In genomic region chr9:133691191-133691590, GRCh38 we compare ENCODE assay signal across 21 cellular contexts. TPM values are rescaled to one million over a fixed set of nuclear protein-coding genes. Genes with fewer than 3 reads are reported as not detected.
DNase-seq lines count a peak whose midpoint lies in the region; ATAC-seq and TF ChIP-seq lines count a peak whose summit lies in the region.
"Had no signal": no experiment of that assay in that cellular context is flagged by ENCODE, and none has a peak within 500 bp of the region (broad histone marks: within the 10 kb centered on the region; RNA-seq: fewer than 3 reads in every experiment).

No MANE protein-coding gene starts in this region.

- 80 to 88% methylated on average over 4 of the region's 4 CpGs for WGBS in aorta, 2 donors

- intact Hi-C loops in left cardiac atrium (cut with DNase I), result no loop called here
- intact Hi-C loops in aorta (cut with DNase I), result no loop called here

- POLR2A ChIA-PET in activated CD8-positive, alpha-beta T cell treated with anti-CD3 and anti-CD28 coated beads, Interleukin-2, amount 10 ng/mL, durations not matched to agents 7 days and 5 days (lab: Charles Lee), result interaction anchor here (1.3 to 2.9 kb wide), 3 partner anchors 8 to 11 kb away, joined by 3 to 13 read pairs (median 3); no protein-coding TSS in a partner anchor

- no peak overlapping the region for H3K27ac ChIP-seq in right atrium auricular region
- H3K27ac ChIP-seq in cingulate gyrus (ENCODE audit: low read depth, low read length), result peak overlapping the region; percentile 14
- H3K27ac ChIP-seq in aorta (ENCODE audit: low read depth in 1 of 2, low read length in 2 of 2), result no peak overlapping the region
- H3K27ac ChIP-seq: body of pancreas, epithelial cell of prostate, HL-60, WERI-Rb-1 had no signal

- H3K4me3 ChIP-seq in right atrium auricular region, result no peak overlapping the region
- no peak overlapping the region for H3K4me3 ChIP-seq in aorta (ENCODE audit: low read length in 2 of 2)
- no peak overlapping the region for H3K4me3 ChIP-seq in HAP-1
- H3K4me3 ChIP-seq: body of pancreas, upper lobe of left lung had no signal

- H3K9me3 ChIP-seq in right atrium auricular region, result no peaks in the 10 kb centered on the region
- H3K9me3 ChIP-seq in aorta (ENCODE audit: control insufficient read depth, low read length), result no peaks in the 10 kb centered on the region
- H3K9me3 ChIP-seq in HAP-1, result no peaks in the 10 kb centered on the region
- H3K9me3 ChIP-seq: body of pancreas, upper lobe of left lung had no signal

- CTCF ChIA-PET in activated CD8-positive, alpha-beta T cell treated with anti-CD3 and anti-CD28 coated beads, Interleukin-2, amount 10 ng/mL, durations not matched to agents 7 days and 5 days (lab: Charles Lee), result interaction anchor here (1.1 kb wide), 1 partner anchor 10 kb away, joined by 3 read pairs; no protein-coding TSS in a partner anchor

- no peaks in the 10 kb centered on the region for H3K36me3 Mint-ChIP-seq in nephron (ENCODE audit: low read depth)
- no peaks in the 10 kb centered on the region for H3K36me3 Mint-ChIP-seq in activated CD8-positive, alpha-beta T cell treated with anti-CD3 and anti-CD28 coated beads, Interleukin-2, amount 10 ng/mL, durations not matched to agents 7 days and 5 days (ENCODE audit: low read depth)

- no peaks in the 10 kb centered on the region for H3K27me3 ChIP-seq in right atrium auricular region
- H3K27me3 ChIP-seq in aorta (ENCODE audit: control insufficient read depth in 1 of 2, insufficient read depth in 2 of 2, low read length in 1 of 2), result no peaks in the 10 kb centered on the region
- peaks cover 7% of the 10 kb centered on the region for H3K27me3 ChIP-seq in HAP-1 (ENCODE audit: low read depth)
- H3K27me3 ChIP-seq: body of pancreas, upper lobe of left lung had no signal

- DNase-seq in left cardiac atrium, result peak; percentile 6
- DNase-seq in right atrium auricular region (ENCODE audit: low spot score), result no peak
- DNase-seq in aorta, result peak; percentile 14 to 47
- DNase-seq in activated CD8-positive, alpha-beta T cell treated with anti-CD3 and anti-CD28 coated beads, Interleukin-2, amount 10 ng/mL, durations not matched to agents 7 days and 5 days, result no peak
- DNase-seq in HAP-1 (ENCODE audit: low spot score in 2 of 2), result no peak
- DNase-seq: activated CD4-positive, alpha-beta T cell treated with anti-CD3 and anti-CD28 coated beads, Interleukin-2, amount 10 ng/mL, durations not matched to agents 24 days and 14 days; body of pancreas; C1 segment of cervical spinal cord; Karpas-422; mammary epithelial cell; NCI-H1436 treated with DMSO at 0.1 percent for 48 hours; NCI-H510A; WERI-Rb-1 had no signal

- no peaks in the 10 kb centered on the region for H3K9me3 Mint-ChIP-seq in nephron
- H3K9me3 Mint-ChIP-seq in activated CD8-positive, alpha-beta T cell treated with anti-CD3 and anti-CD28 coated beads, Interleukin-2, amount 10 ng/mL, durations not matched to agents 7 days and 5 days (ENCODE audit: insufficient read depth), result no peaks in the 10 kb centered on the region
- H3K9me3 Mint-ChIP-seq: activated CD4-positive, alpha-beta T cell treated with anti-CD3 and anti-CD28 coated beads, Interleukin-2, amount 10 ng/mL, durations not matched to agents 24 days and 14 days had no signal

- H3K4me1 Mint-ChIP-seq in nephron, result peaks cover 11% of the 10 kb centered on the region
- peaks cover 18% of the 10 kb centered on the region for H3K4me1 Mint-ChIP-seq in activated CD8-positive, alpha-beta T cell treated with anti-CD3 and anti-CD28 coated beads, Interleukin-2, amount 10 ng/mL, durations not matched to agents 7 days and 5 days (ENCODE audit: low read depth)
- H3K4me1 Mint-ChIP-seq: activated CD4-positive, alpha-beta T cell treated with anti-CD3 and anti-CD28 coated beads, Interleukin-2, amount 10 ng/mL, durations not matched to agents 24 days and 14 days had no signal

- no peaks in the 10 kb centered on the region for H3K36me3 ChIP-seq in right atrium auricular region
- no peaks in the 10 kb centered on the region for H3K36me3 ChIP-seq in aorta (ENCODE audit: control insufficient read depth in 1 of 2, insufficient read depth in 2 of 2, low read length in 1 of 2)
- H3K36me3 ChIP-seq in HAP-1 (replicated peaks), result no peaks in the 10 kb centered on the region
- H3K36me3 ChIP-seq: upper lobe of left lung had no signal

- TF ChIP-seq CTCF in right atrium auricular region (IDR thresholded peaks at IDR 0.05) (no peak), nephron (IDR thresholded peaks at IDR 0.05; ENCODE audit: unreplicated experiment in 3 of 3) (no peak)

- no peaks in the 10 kb centered on the region for H3K4me1 ChIP-seq in right atrium auricular region
- H3K4me1 ChIP-seq in aorta (ENCODE audit: control insufficient read depth in 1 of 2, insufficient read depth in 2 of 2, low read length in 2 of 2), result no peaks in the 10 kb centered on the region
- no peaks in the 10 kb centered on the region for H3K4me1 ChIP-seq in HAP-1
- H3K4me1 ChIP-seq: body of pancreas had no signal

- H3K27me3 Mint-ChIP-seq in nephron (ENCODE audit: low read depth), result peaks cover 22% of the 10 kb centered on the region
- H3K27me3 Mint-ChIP-seq in activated CD8-positive, alpha-beta T cell treated with anti-CD3 and anti-CD28 coated beads, Interleukin-2, amount 10 ng/mL, durations not matched to agents 7 days and 5 days (ENCODE audit: low read depth), result no peaks in the 10 kb centered on the region

- no peak overlapping the region for H3K4me3 Mint-ChIP-seq in nephron
- H3K4me3 Mint-ChIP-seq in activated CD8-positive, alpha-beta T cell treated with anti-CD3 and anti-CD28 coated beads, Interleukin-2, amount 10 ng/mL, durations not matched to agents 7 days and 5 days, result no peak overlapping the region
- H3K4me3 Mint-ChIP-seq: activated CD4-positive, alpha-beta T cell treated with anti-CD3 and anti-CD28 coated beads, Interleukin-2, amount 10 ng/mL, durations not matched to agents 24 days and 14 days had no signal

- in situ Hi-C loops in HAP-1 (cut with MboI; ENCODE audit: low sequenced_read_pairs), result no loop called here

- ATAC-seq in left cardiac atrium (no peak), aorta (ENCODE audit: low FRiP score) (no peak), GM18858 (IDR thresholded peaks at IDR 0.05; ENCODE audit: unreplicated experiment) (no peak)
- no peak for ATAC-seq in activated CD8-positive, alpha-beta T cell treated with anti-CD3 and anti-CD28 coated beads, Interleukin-2, amount 10 ng/mL, durations not matched to agents 7 days and 5 days
- ATAC-seq: body of pancreas had no signal

- peak overlapping the region in 2 of 3 experiments; percentile 38 to 39 for H3K27ac Mint-ChIP-seq in nephron
- H3K27ac Mint-ChIP-seq in activated CD8-positive, alpha-beta T cell treated with anti-CD3 and anti-CD28 coated beads, Interleukin-2, amount 10 ng/mL, durations not matched to agents 7 days and 5 days, result no peak overlapping the region
- H3K27ac Mint-ChIP-seq: activated CD4-positive, alpha-beta T cell treated with anti-CD3 and anti-CD28 coated beads, Interleukin-2, amount 10 ng/mL, durations not matched to agents 24 days and 14 days had no signal

RNA-seq across cellular contexts. Expression of gene SARDH, which starts 47.0 kb away (rescaled TPM):
- total RNA-seq in left cardiac atrium, result 1 to 10 TPM in 1 of 2 donors, under 1 TPM in 1; 0.88 to 1.4 TPM
- total RNA-seq in right atrium auricular region, result under 1 TPM; 0.63 to 0.94 TPM
- 1 to 10 TPM in 1 of 2 donors, under 1 TPM in 1; 0.84 to 3.0 TPM for total RNA-seq in aorta
- polyA plus RNA-seq in aorta, result 1 to 10 TPM in 1 of 2 donors, not detected in 1; 2.0 TPM
- total RNA-seq in activated CD8-positive, alpha-beta T cell treated with anti-CD3 and anti-CD28 coated beads, Interleukin-2, amount 10 ng/mL, durations not matched to agents 7 days and 5 days, result 1 to 10 TPM; 3.0 to 3.4 TPM

RNA-seq across cellular contexts. Expression of gene DBH, which starts 55.0 kb away (rescaled TPM):
- total RNA-seq in left cardiac atrium, result not detected
- total RNA-seq in right atrium auricular region, result not detected
- total RNA-seq in aorta, result not detected
- not detected for polyA plus RNA-seq in aorta
- not detected for total RNA-seq in activated CD8-positive, alpha-beta T cell treated with anti-CD3 and anti-CD28 coated beads, Interleukin-2, amount 10 ng/mL, durations not matched to agents 7 days and 5 days
- total RNA-seq: activated CD4-positive, alpha-beta T cell treated with anti-CD3 and anti-CD28 coated beads, Interleukin-2, amount 10 ng/mL, durations not matched to agents 24 days and 14 days; body of pancreas; kidney epithelial cell; mammary epithelial cell; renal cortical epithelial cell had no signal
- polyA plus RNA-seq: mammary epithelial cell had no signal

Comparison
In these comparisons a context has a peak if more than half of its experiments do, and no peak if none do; other contexts are left out.
1. DNase-seq: peak in left cardiac atrium (single experiment) and aorta (2 of 2); none in right atrium auricular region (single experiment), activated CD8-positive, alpha-beta T cell treated with anti-CD3 and anti-CD28 coated beads, Interleukin-2, amount 10 ng/mL, durations not matched to agents 7 days and 5 days (single experiment) and HAP-1 (0 of 2).